In genomic region chr11:77418155-77418980, GRCh38 we compare ENCODE assay signal across 9 cellular contexts. TPM values are rescaled to one million over a fixed set of nuclear protein-coding genes. Genes with fewer than 3 reads are reported as not detected.
DNase-seq lines count a peak whose midpoint lies in the region; ATAC-seq and TF ChIP-seq lines count a peak whose summit lies in the region.
"Had no signal": no experiment of that assay in that cellular context is flagged by ENCODE, and none has a peak within 500 bp of the region (broad histone marks: within the 10 kb centered on the region; RNA-seq: fewer than 3 reads in every experiment).

No MANE protein-coding gene starts in this region.

- 65 to 74% (median 66%) methylated on average over 4 of the region's 4 CpGs for WGBS in stomach, 5 donors

- H3K9me3 ChIP-seq in HUES48 (ENCODE audit: control insufficient read depth, insufficient read depth, low read length): no peaks in the 10 kb centered on the region
- H3K9me3 ChIP-seq in stomach: no peaks in the 10 kb centered on the region

- peak overlapping the region; percentile 16 for H3K27ac ChIP-seq in HUES48 (ENCODE audit: low read depth, low read length)
- H3K27ac ChIP-seq in stomach: peak overlapping the region in 1 of 5 donors; percentile 50

- H3K9ac ChIP-seq in HUES48 (ENCODE audit: low read depth, low read length): no peak overlapping the region

- no peak for TF ChIP-seq EP300 in stomach (IDR thresholded peaks at IDR 0.05)

- H3K4me3 Mint-ChIP-seq in dendritic cell treated with granulocyte-macrophage colony-stimulating factor and Interleukin-4, amounts not matched to agents 40 ng/mL and 50 ng/mL, for 4 days: no peak overlapping the region
- no peak overlapping the region for H3K4me3 Mint-ChIP-seq in immature natural killer cell

- no peak for TF ChIP-seq POLR2A in stomach (IDR thresholded peaks at IDR 0.05)

- H3K27me3 Mint-ChIP-seq in dendritic cell treated with granulocyte-macrophage colony-stimulating factor and Interleukin-4, amounts not matched to agents 40 ng/mL and 50 ng/mL, for 4 days: no peaks in the 10 kb centered on the region
- peaks cover 0 to 1% (median 1%) of the 10 kb centered on the region in 3 donors for H3K27me3 Mint-ChIP-seq in immature natural killer cell (ENCODE audit: low read depth in 3 of 3)

- in situ Hi-C loops in GM13976 (cut with MboI; ENCODE audit: low sequenced_read_pairs, unreplicated experiment): no loop called here

- H3K27ac Mint-ChIP-seq in dendritic cell treated with granulocyte-macrophage colony-stimulating factor and Interleukin-4, amounts not matched to agents 40 ng/mL and 50 ng/mL, for 4 days: peak overlapping the region; percentile 67
- no peak overlapping the region for H3K27ac Mint-ChIP-seq in immature natural killer cell

- H3K4me1 Mint-ChIP-seq in dendritic cell treated with granulocyte-macrophage colony-stimulating factor and Interleukin-4, amounts not matched to agents 40 ng/mL and 50 ng/mL, for 4 days (ENCODE audit: low read depth): peaks cover 11% of the 10 kb centered on the region
- H3K4me1 Mint-ChIP-seq in immature natural killer cell: no peaks in the 10 kb centered on the region

- DNase-seq in GM13976 (ENCODE audit: low spot score) (peak; percentile 37), immature natural killer cell (no peak), NK-92 (lab: John Stamatoyannopoulos, UW; ENCODE audit: unreplicated experiment) (no peak), stomach (no peak)
- DNase-seq: activated T-cell treated with anti-CD3 and anti-CD28 coated beads, Interleukin-2, amount 50 U/mL, for 48 hours had no signal

- TF ChIP-seq CTCF in GM13976 (IDR thresholded peaks at IDR 0.05; ENCODE audit: borderline replicate concordance, control extremely low read depth, extremely low read depth, insufficient read depth, missing control alignments): no peak
- no peak for TF ChIP-seq CTCF in stomach (IDR thresholded peaks at IDR 0.05)

- H3K27me3 ChIP-seq in HUES48 (ENCODE audit: control insufficient read depth, insufficient read depth, low read length) (no peaks in the 10 kb centered on the region), stomach (no peaks in the 10 kb centered on the region)

- H3K36me3 Mint-ChIP-seq in dendritic cell treated with granulocyte-macrophage colony-stimulating factor and Interleukin-4, amounts not matched to agents 40 ng/mL and 50 ng/mL, for 4 days (ENCODE audit: low read depth): no peaks in the 10 kb centered on the region
- H3K36me3 Mint-ChIP-seq in immature natural killer cell: no peaks in the 10 kb centered on the region

- ATAC-seq in GM21381 (IDR thresholded peaks at IDR 0.05; ENCODE audit: unreplicated experiment) (peak; percentile 59), GM19397 (IDR thresholded peaks at IDR 0.05; ENCODE audit: unreplicated experiment) (no peak)

- intact Hi-C loops in dendritic cell treated with granulocyte-macrophage colony-stimulating factor and Interleukin-4, amounts not matched to agents 40 ng/mL and 50 ng/mL, for 4 days (cut with micrococcal nuclease): no loop called here
- intact Hi-C loops in stomach (cut with DNase I; ENCODE audit: low total_unique reads): no loop called here

- peaks cover 61% of the 10 kb centered on the region for H3K4me1 ChIP-seq in HUES48 (ENCODE audit: control insufficient read depth, insufficient read depth, low read length)
- peaks cover 3 to 29% (median 14%) of the 10 kb centered on the region in 4 donors for H3K4me1 ChIP-seq in stomach

- no peak overlapping the region for H3K4me3 ChIP-seq in HUES48 (ENCODE audit: low read depth, low read length)
- no peak overlapping the region for H3K4me3 ChIP-seq in stomach

- H3K36me3 ChIP-seq in HUES48 (ENCODE audit: control insufficient read depth, insufficient read depth, low read length) (no peaks in the 10 kb centered on the region), stomach (no peaks in the 10 kb centered on the region)

- no peaks in the 10 kb centered on the region for H3K9me3 Mint-ChIP-seq in dendritic cell treated with granulocyte-macrophage colony-stimulating factor and Interleukin-4, amounts not matched to agents 40 ng/mL and 50 ng/mL, for 4 days
- H3K9me3 Mint-ChIP-seq in immature natural killer cell: no peaks in the 10 kb centered on the region

RNA-seq across cellular contexts. Expression of gene PAK1, which starts 55.5 kb away (rescaled TPM):
- polyA plus RNA-seq in immature natural killer cell (10 to 100 TPM; 13.3 to 19.1 (median 18.3) TPM), stomach (10 to 100 TPM; 16.7 to 44.0 (median 18.8) TPM)
- 10 to 100 TPM; 31.2 to 89.5 (median 70.4) TPM for total RNA-seq in stomach
